In genomic region chr7:16850772-16851466, GRCh38 we compare ENCODE assay signal across 22 cellular contexts. TPM values are rescaled to one million over a fixed set of nuclear protein-coding genes. Genes with fewer than 3 reads are reported as not detected.
DNase-seq lines count a peak whose midpoint lies in the region; ATAC-seq and TF ChIP-seq lines count a peak whose summit lies in the region.
"Had no signal": no experiment of that assay in that cellular context is flagged by ENCODE, and none has a peak within 500 bp of the region (broad histone marks: within the 10 kb centered on the region; RNA-seq: fewer than 3 reads in every experiment).

No MANE protein-coding gene starts in this region.

- WGBS in stomach, 5 donors: 59 to 82% (median 74%) methylated on average over 39 to 42 of the region's 42 CpGs

- H3K36me3 Mint-ChIP-seq in activated T-cell treated with anti-CD3 and anti-CD28 coated beads, Interleukin-2, amount 50 U/mL, for 24 hours (ENCODE audit: low read depth): no peaks in the 10 kb centered on the region
- no peaks in the 10 kb centered on the region for H3K36me3 Mint-ChIP-seq in activated CD8-positive, alpha-beta T cell treated with anti-CD3 and anti-CD28 coated beads, Interleukin-2, amount 10 ng/mL, durations not matched to agents 7 days and 5 days (ENCODE audit: low read depth)

- H3K27ac ChIP-seq in lower lobe of right lung (no peak overlapping the region), stomach (peak overlapping the region in 3 of 5 donors; percentile 28 to 72 (median 42))
- H3K27ac ChIP-seq: GM23248, SK-N-MC, suprapubic skin had no signal

- intact Hi-C loops in lower lobe of right lung (cut with DNase I): no loop called here
- intact Hi-C loops in stomach (cut with DNase I; ENCODE audit: low total_unique reads): no loop called here

- peak; percentile 28 for DNase-seq in activated T-cell treated with anti-CD3 and anti-CD28 coated beads, Interleukin-2, amount 50 U/mL, for 24 hours
- no peak for DNase-seq in activated T-cell treated with anti-CD3 and anti-CD28 coated beads for 4 hours
- no peak for DNase-seq in activated CD8-positive, alpha-beta T cell treated with anti-CD3 and anti-CD28 coated beads, Interleukin-2, amount 10 ng/mL, durations not matched to agents 7 days and 5 days
- peak; percentile 47 for DNase-seq in lower lobe of right lung
- no peak for DNase-seq in stomach
- DNase-seq in activated CD4-positive, CD25-positive, alpha-beta regulatory T cell (lab: John Stamatoyannopoulos, UW): no peak
- DNase-seq in foreskin melanocyte: no peak
- DNase-seq: 8988T; activated naive CD4-positive, alpha-beta T cell treated with Interleukin-2 at 50 U/mL for 16 hours; CD4-positive, alpha-beta T cell; DMS79 treated with DMSO at 0.1 percent for 48 hours; effector CD8-positive, alpha-beta T cell; NCI-H1694 had no signal

- H3K36me3 ChIP-seq in lower lobe of right lung (no peaks in the 10 kb centered on the region), stomach (no peaks in the 10 kb centered on the region)
- H3K36me3 ChIP-seq: suprapubic skin had no signal

- TF ChIP-seq CTCF in lower lobe of right lung (IDR thresholded peaks at IDR 0.05): no peak
- no peak for TF ChIP-seq CTCF in stomach (IDR thresholded peaks at IDR 0.05)

- H3K4me3 ChIP-seq in lower lobe of right lung (no peak overlapping the region), stomach (peak overlapping the region in 1 of 4 donors; percentile 13)
- H3K4me3 ChIP-seq: GM23248, SK-N-MC, suprapubic skin had no signal

- peak overlapping the region; percentile 3 for H3K4me3 Mint-ChIP-seq in activated T-cell treated with anti-CD3 and anti-CD28 coated beads, Interleukin-2, amount 50 U/mL, for 24 hours
- H3K4me3 Mint-ChIP-seq in activated CD8-positive, alpha-beta T cell treated with anti-CD3 and anti-CD28 coated beads, Interleukin-2, amount 10 ng/mL, durations not matched to agents 7 days and 5 days: no peak overlapping the region

- H3K4me1 Mint-ChIP-seq in activated T-cell treated with anti-CD3 and anti-CD28 coated beads, Interleukin-2, amount 50 U/mL, for 24 hours (ENCODE audit: low read depth): peaks cover 5% of the 10 kb centered on the region
- H3K4me1 Mint-ChIP-seq in activated CD8-positive, alpha-beta T cell treated with anti-CD3 and anti-CD28 coated beads, Interleukin-2, amount 10 ng/mL, durations not matched to agents 7 days and 5 days (ENCODE audit: low read depth): peaks cover 3% of the 10 kb centered on the region

- CTCF ChIA-PET in activated CD8-positive, alpha-beta T cell treated with anti-CD3 and anti-CD28 coated beads, Interleukin-2, amount 10 ng/mL, durations not matched to agents 7 days and 5 days (lab: Charles Lee): no interaction called here

- TF ChIP-seq EP300 in stomach (IDR thresholded peaks at IDR 0.05): no peak

- TF ChIP-seq POLR2A in stomach (IDR thresholded peaks at IDR 0.05): no peak

- ATAC-seq in activated CD8-positive, alpha-beta T cell treated with anti-CD3 and anti-CD28 coated beads, Interleukin-2, amount 10 ng/mL, durations not matched to agents 7 days and 5 days: peak; percentile 36
- ATAC-seq in lower lobe of right lung (peak in 1 of 2 donors; percentile 25), HG02642 (IDR thresholded peaks at IDR 0.05; ENCODE audit: poor library complexity, unreplicated experiment) (no peak)
- ATAC-seq: left lobe of liver had no signal

- POLR2A ChIA-PET in activated CD8-positive, alpha-beta T cell treated with anti-CD3 and anti-CD28 coated beads, Interleukin-2, amount 10 ng/mL, durations not matched to agents 7 days and 5 days (lab: Charles Lee): no interaction called here

- no peaks in the 10 kb centered on the region for H3K9me3 ChIP-seq in lower lobe of right lung
- H3K9me3 ChIP-seq in stomach: peaks cover 0 to 4% (median 0%) of the 10 kb centered on the region in 4 donors
- H3K9me3 ChIP-seq: suprapubic skin had no signal

- peaks cover 61% of the 10 kb centered on the region for H3K27me3 Mint-ChIP-seq in activated T-cell treated with anti-CD3 and anti-CD28 coated beads, Interleukin-2, amount 50 U/mL, for 24 hours
- H3K27me3 Mint-ChIP-seq in activated CD8-positive, alpha-beta T cell treated with anti-CD3 and anti-CD28 coated beads, Interleukin-2, amount 10 ng/mL, durations not matched to agents 7 days and 5 days (ENCODE audit: low read depth): peaks cover 22% of the 10 kb centered on the region

- no peak overlapping the region for H3K27ac Mint-ChIP-seq in activated T-cell treated with anti-CD3 and anti-CD28 coated beads, Interleukin-2, amount 50 U/mL, for 24 hours
- H3K27ac Mint-ChIP-seq in activated CD8-positive, alpha-beta T cell treated with anti-CD3 and anti-CD28 coated beads, Interleukin-2, amount 10 ng/mL, durations not matched to agents 7 days and 5 days: no peak overlapping the region
- H3K27ac Mint-ChIP-seq: CD4-positive, alpha-beta T cell had no signal

- H3K27me3 ChIP-seq in lower lobe of right lung (ENCODE audit: low read depth): no peaks in the 10 kb centered on the region
- H3K27me3 ChIP-seq in stomach: no peaks in the 10 kb centered on the region
- H3K27me3 ChIP-seq: suprapubic skin had no signal

- no peaks in the 10 kb centered on the region for H3K9me3 Mint-ChIP-seq in activated T-cell treated with anti-CD3 and anti-CD28 coated beads, Interleukin-2, amount 50 U/mL, for 24 hours
- H3K9me3 Mint-ChIP-seq in activated CD8-positive, alpha-beta T cell treated with anti-CD3 and anti-CD28 coated beads, Interleukin-2, amount 10 ng/mL, durations not matched to agents 7 days and 5 days (ENCODE audit: insufficient read depth): no peaks in the 10 kb centered on the region
- H3K9me3 Mint-ChIP-seq: CD4-positive, alpha-beta T cell had no signal

- H3K4me1 ChIP-seq in lower lobe of right lung: no peaks in the 10 kb centered on the region
- peaks cover 0 to 36% (median 14%) of the 10 kb centered on the region in 4 donors for H3K4me1 ChIP-seq in stomach
- H3K4me1 ChIP-seq: suprapubic skin had no signal

RNA-seq across cellular contexts. Expression of gene AGR3, which starts 30.9 kb away (rescaled TPM):
- total RNA-seq in activated CD8-positive, alpha-beta T cell treated with anti-CD3 and anti-CD28 coated beads, Interleukin-2, amount 10 ng/mL, durations not matched to agents 7 days and 5 days: not detected
- total RNA-seq in lower lobe of right lung (105 TPM), stomach (10 to 100 TPM in 2 of 5 donors, not detected in 3; 14.2 to 74.0 TPM)
- polyA plus RNA-seq in stomach: 10 to 100 TPM; 17.4 to 70.4 (median 24.2) TPM
- total RNA-seq: activated CD8-positive, alpha-beta memory T cell treated with anti-CD3 and anti-CD28 coated beads for 36 hours; CD4-positive, alpha-beta T cell; GM23248; myocyte; NCI-H460; OCI-LY7 had no signal
- polyA plus RNA-seq: GM23248 had no signal

RNA-seq across cellular contexts. Expression of gene AGR2, which starts 46.1 kb away (rescaled TPM):
- not detected for total RNA-seq in activated CD8-positive, alpha-beta T cell treated with anti-CD3 and anti-CD28 coated beads, Interleukin-2, amount 10 ng/mL, durations not matched to agents 7 days and 5 days
- total RNA-seq in lower lobe of right lung (93.0 TPM), stomach (1,000 to 10,000 TPM in 1 of 5 donors, 100 to 1,000 TPM in 3, 10 to 100 TPM in 1; 32.1 to 2,927 (median 145) TPM)
- 100 to 1,000 TPM; 122 to 625 (median 228) TPM for polyA plus RNA-seq in stomach
- total RNA-seq: activated CD8-positive, alpha-beta memory T cell treated with anti-CD3 and anti-CD28 coated beads for 36 hours; CD4-positive, alpha-beta T cell; GM23248; myocyte; OCI-LY7 had no signal
- polyA plus RNA-seq: GM23248 had no signal

Comparison
In these comparisons a context has a peak if more than half of its experiments do, and no peak if none do; other contexts are left out.
1. DNase-seq: peak in activated T-cell treated with anti-CD3 and anti-CD28 coated beads, Interleukin-2, amount 50 U/mL, for 24 hours (single experiment) and lower lobe of right lung (single experiment); none in activated T-cell treated with anti-CD3 and anti-CD28 coated beads for 4 hours (single experiment), activated CD8-positive, alpha-beta T cell treated with anti-CD3 and anti-CD28 coated beads, Interleukin-2, amount 10 ng/mL, durations not matched to agents 7 days and 5 days (single experiment), stomach (single experiment), activated CD4-positive, CD25-positive, alpha-beta regulatory T cell (0 of 4) and foreskin melanocyte (single experiment).
2. RNA of gene AGR2, which starts 46.1 kb away (total RNA-seq): 32.1 to 2,927 TPM in stomach and 93.0 TPM in lower lobe of right lung (single experiment); not detected in activated CD8-positive, alpha-beta T cell treated with anti-CD3 and anti-CD28 coated beads, Interleukin-2, amount 10 ng/mL, durations not matched to agents 7 days and 5 days; every median in the first group is over 10 times any median in the second.